ENCODE assay signal across 10 cellular contexts in genomic region chr15:37016287-37016686, GRCh38.
DNase-seq lines count a peak whose midpoint lies in the region; ATAC-seq and TF ChIP-seq lines count a peak whose summit lies in the region.
"Had no signal": no experiment of that assay in that cellular context is flagged by ENCODE, and none has a peak within 500 bp of the region (broad histone marks: within the 10 kb centered on the region; RNA-seq: fewer than 3 reads in every experiment).

No MANE protein-coding gene starts in this region.

- POLR2A ChIA-PET in PC-3 (lab: Charles Lee; ENCODE audit: unreplicated experiment), result no interaction called here

- no TSS peak for BruUV-seq in PC-3 (replicated peaks; lab: Mats Ljungman, UMichigan)

- H2AFZ ChIP-seq in PC-3 (ENCODE audit: low read length), result no peak overlapping the region
- H2AFZ ChIP-seq in fibroblast of lung (ENCODE audit: low read length), result no peak overlapping the region
- H2AFZ ChIP-seq in neural cell (ENCODE audit: low read depth, low read length), result no peak overlapping the region

- intact Hi-C loops in PC-3 (cut with micrococcal nuclease), result no loop called here

- no peak for TF ChIP-seq RAD21 in neural cell (conservative IDR thresholded peaks at IDR 0.05)

- H3K9ac ChIP-seq in PC-3 (ENCODE audit: low read length) (no peak overlapping the region), fibroblast of lung (ENCODE audit: insufficient read depth, low read length) (no peak overlapping the region), neural cell (ENCODE audit: low read length) (no peak overlapping the region)

- no peaks in the 10 kb centered on the region for H3K9me2 ChIP-seq in PC-3 (replicated peaks; ENCODE audit: low read length)
- no peaks in the 10 kb centered on the region for H3K9me2 ChIP-seq in neural cell (ENCODE audit: insufficient read depth, low read length)

- no peak overlapping the region for H3K4me2 ChIP-seq in PC-3 (ENCODE audit: low read length)
- peak overlapping the region; percentile 79 for H3K4me2 ChIP-seq in fibroblast of lung (ENCODE audit: extremely low read depth, insufficient read depth, low read length)
- H3K4me2 ChIP-seq in neural cell (ENCODE audit: low read length), result no peak overlapping the region

- H3K4me1 ChIP-seq in PC-3 (ENCODE audit: insufficient read depth, low read length) (peaks cover 12% of the 10 kb centered on the region), fibroblast of lung (ENCODE audit: control insufficient read depth, extremely low read depth, insufficient read depth, low read length) (peaks cover 9% of the 10 kb centered on the region)

- CTCF ChIA-PET in PC-3 (lab: Charles Lee), result no interaction called here

- H3K9me3 ChIP-seq in PC-3 (ENCODE audit: low read length) (no peaks in the 10 kb centered on the region), fibroblast of lung (ENCODE audit: control insufficient read depth, insufficient read depth, low read depth, low read length) (no peaks in the 10 kb centered on the region), neural cell (ENCODE audit: low read length) (no peaks in the 10 kb centered on the region)

- H3K79me2 ChIP-seq in PC-3 (ENCODE audit: low read length) (no peaks in the 10 kb centered on the region), fibroblast of lung (ENCODE audit: control insufficient read depth, insufficient read depth, low read length) (peaks cover 12% of the 10 kb centered on the region), neural cell (replicated peaks; ENCODE audit: insufficient read depth, low read length) (peaks cover 92% of the 10 kb centered on the region)

- no peak for TF ChIP-seq CTCF in PC-3 (conservative IDR thresholded peaks at IDR 0.05; ENCODE audit: low read depth, low read length)
- TF ChIP-seq CTCF in fibroblast of lung (conservative IDR thresholded peaks at IDR 0.05 in 1 of 2, IDR thresholded peaks at IDR 0.05 in 1 of 2; ENCODE audit: low read depth in 1 of 2, low read length in 2 of 2), result no peak
- no peak for TF ChIP-seq CTCF in neural cell (IDR thresholded peaks at IDR 0.05; ENCODE audit: poor library complexity, severe bottlenecking)

- H3K36me3 ChIP-seq in PC-3 (ENCODE audit: low read depth, low read length) (no peaks in the 10 kb centered on the region), fibroblast of lung (ENCODE audit: control insufficient read depth, insufficient read depth, low read length) (peaks cover 2% of the 10 kb centered on the region), neural cell (ENCODE audit: insufficient read depth, low read length) (peaks cover 16% of the 10 kb centered on the region)

- TF ChIP-seq EP300 in neural cell (conservative IDR thresholded peaks at IDR 0.05; ENCODE audit: poor library complexity, severe bottlenecking), result no peak

- H3K4me3 ChIP-seq in PC-3 (ENCODE audit: low read length), result no peak overlapping the region
- peak overlapping the region in 2 of 4 experiments; percentile 5 to 8 for H3K4me3 ChIP-seq in fibroblast of lung (replicated peaks in 1 of 4; ENCODE audit: control extremely low read depth in 1 of 4, insufficient read depth in 1 of 4, low read depth in 3 of 4, low read length in 4 of 4)
- no peak overlapping the region for H3K4me3 ChIP-seq in neural cell (ENCODE audit: low read length)

- ATAC-seq in PC-3 (no peak), HG03457 (IDR thresholded peaks at IDR 0.05; ENCODE audit: unreplicated experiment) (no peak)

- DNase-seq in AG08395 (ENCODE audit: low spot score), result peak; percentile 50
- no peak for DNase-seq in PC-3
- peak; percentile 82 to 94 for DNase-seq in fibroblast of lung (ENCODE audit: low read depth in 2 of 2)
- DNase-seq in foreskin melanocyte, result no peak
- no peak for DNase-seq in DMS79 (lab: John Stamatoyannopoulos, UW)
- DNase-seq in GDM1 (lab: John Stamatoyannopoulos, UW), result no peak
- DNase-seq: activated CD4-positive, CD25-positive, alpha-beta regulatory T cell treated with anti-CD3 and anti-CD28 coated beads, Interleukin-2, amount 50 U/mL, for 72 hours; RPMI8226 had no signal

- H4K20me1 ChIP-seq in PC-3 (ENCODE audit: low read length) (no peaks in the 10 kb centered on the region), fibroblast of lung (ENCODE audit: control insufficient read depth, extremely low read depth, insufficient read depth, low read length) (no peaks in the 10 kb centered on the region), neural cell (ENCODE audit: insufficient read depth) (peaks cover 82% of the 10 kb centered on the region)

- H3K27ac ChIP-seq in PC-3 (ENCODE audit: low read length) (0 out of 2 replicates have a peak overlapping the region, but pooled peaks have one; percentile 21), fibroblast of lung (ENCODE audit: insufficient read depth, low read length) (peak overlapping the region; percentile 32), neural cell (ENCODE audit: low read length) (peak overlapping the region; percentile 29)

- H3K27me3 ChIP-seq in PC-3 (ENCODE audit: low read length) (no peaks in the 10 kb centered on the region), fibroblast of lung (ENCODE audit: control insufficient read depth, insufficient read depth, low read length) (no peaks in the 10 kb centered on the region), neural cell (ENCODE audit: insufficient read depth, low read depth, low read length) (no peaks in the 10 kb centered on the region)

- H3F3A ChIP-seq in PC-3 (ENCODE audit: low read length, unreplicated experiment) (no peaks in the 10 kb centered on the region), neural cell (ENCODE audit: insufficient read depth, low read length, poor library complexity, severe bottlenecking) (no peaks in the 10 kb centered on the region)

TF ChIP-seq in neural cell, 6 proteins besides CTCF, POLR2A, EP300 and RAD21:
- TF ChIP-seq POLR2AphosphoS5 (IDR thresholded peaks at IDR 0.05) (no peak), REST (IDR thresholded peaks at IDR 0.05; ENCODE audit: borderline replicate concordance) (no peak), MXI1 (conservative IDR thresholded peaks at IDR 0.05; ENCODE audit: poor library complexity, severe bottlenecking) (no peak), EZH2 (IDR thresholded peaks at IDR 0.05; ENCODE audit: borderline replicate concordance, insufficient read depth, low read length, poor library complexity, severe bottlenecking) (no peak)

Comparison
In these comparisons a context has a peak if more than half of its experiments do, and no peak if none do; other contexts are left out.
1. DNase-seq: peak in AG08395 (single experiment) and fibroblast of lung (2 of 2); none in PC-3 (single experiment), foreskin melanocyte (single experiment), DMS79 (single experiment) and GDM1 (single experiment).
2. Peak in every context shown above with its lines, with median percentiles within 50 percentile points of each other: H3K27ac ChIP-seq.